In genomic region chr16:27429981-27430441, GRCh38 we compare ENCODE assay signal across 17 cellular contexts. TPM values are rescaled to one million over a fixed set of nuclear protein-coding genes. Genes with fewer than 3 reads are reported as not detected.
DNase-seq lines count a peak whose midpoint lies in the region; TF ChIP-seq lines count a peak whose summit lies in the region.
"Had no signal": no experiment of that assay in that cellular context is flagged by ENCODE, and none has a peak within 500 bp of the region (broad histone marks: within the 10 kb centered on the region; RNA-seq: fewer than 3 reads in every experiment).

No MANE protein-coding gene starts in this region.

- DNase-seq in activated CD4-positive, alpha-beta T cell treated with anti-CD3 and anti-CD28 coated beads, Interleukin-2, amount 10 ng/mL, durations not matched to agents 24 days and 14 days = no peak
- DNase-seq in activated CD4-positive, alpha-beta T cell treated with anti-CD3 and anti-CD28 coated beads for 4 hours = no peak
- peak; percentile 29 for DNase-seq in activated T-cell treated with anti-CD3 and anti-CD28 coated beads, Interleukin-2, amount 50 U/mL, for 24 hours
- DNase-seq in lower leg skin (ENCODE audit: low spot score in 2 of 2) (peak; percentile 11 to 74), testis (peak; percentile 10), NCI-H226 (no peak), KBM-7 (no peak), brain microvascular endothelial cell (no peak)
- DNase-seq: DMS79, endodermal cell, MM.1S, NCI-H2227 treated with DMSO at 0.1 percent for 48 hours, T-helper 1 cell, tibial artery had no signal

- no peaks in the 10 kb centered on the region for H3K9me3 Mint-ChIP-seq in activated CD4-positive, alpha-beta T cell treated with anti-CD3 and anti-CD28 coated beads, Interleukin-2, amount 10 ng/mL, durations not matched to agents 24 days and 14 days
- no peaks in the 10 kb centered on the region for H3K9me3 Mint-ChIP-seq in activated T-cell treated with anti-CD3 and anti-CD28 coated beads, Interleukin-2, amount 50 U/mL, for 24 hours
- H3K9me3 Mint-ChIP-seq: neural crest cell had no signal

- in situ Hi-C loops in KBM-7 (cut with MboI; ENCODE audit: low pct_unique_long_range_greater_than_20kb, low sequenced_read_pairs) (no loop called here), brain microvascular endothelial cell (cut with HindIII; ENCODE audit: low pct_ligation_motif_present, low sequenced_read_pairs) (no loop called here)

- no peak for TF ChIP-seq POLR2A in lower leg skin (IDR thresholded peaks at IDR 0.05)
- no peak for TF ChIP-seq POLR2A in testis (IDR thresholded peaks at IDR 0.05)

- H3K4me3 Mint-ChIP-seq in activated CD4-positive, alpha-beta T cell treated with anti-CD3 and anti-CD28 coated beads, Interleukin-2, amount 10 ng/mL, durations not matched to agents 24 days and 14 days = no peak overlapping the region
- H3K4me3 Mint-ChIP-seq in activated T-cell treated with anti-CD3 and anti-CD28 coated beads, Interleukin-2, amount 50 U/mL, for 24 hours = no peak overlapping the region
- H3K4me3 Mint-ChIP-seq: endodermal cell, GM23338, neural crest cell had no signal

- no peaks in the 10 kb centered on the region for H3K9me3 ChIP-seq in testis
- H3K9me3 ChIP-seq: A549, tibial artery had no signal

- H3K4me1 ChIP-seq in testis = no peaks in the 10 kb centered on the region
- H3K4me1 ChIP-seq: tibial artery had no signal

- H3K4me3 ChIP-seq in lower leg skin (ENCODE audit: low read depth, poor library complexity, severe bottlenecking) = no peak overlapping the region
- no peak overlapping the region for H3K4me3 ChIP-seq in testis
- H3K4me3 ChIP-seq in brain microvascular endothelial cell (ENCODE audit: low read depth, low read length) = no peak overlapping the region
- H3K4me3 ChIP-seq: A549, GM23338, tibial artery had no signal

- H3K4me1 Mint-ChIP-seq in activated CD4-positive, alpha-beta T cell treated with anti-CD3 and anti-CD28 coated beads, Interleukin-2, amount 10 ng/mL, durations not matched to agents 24 days and 14 days = peaks cover 57% of the 10 kb centered on the region
- H3K4me1 Mint-ChIP-seq in activated T-cell treated with anti-CD3 and anti-CD28 coated beads, Interleukin-2, amount 50 U/mL, for 24 hours (ENCODE audit: low read depth) = peaks cover 76% of the 10 kb centered on the region
- H3K4me1 Mint-ChIP-seq: endodermal cell, GM23338 had no signal

- H3K27me3 ChIP-seq in testis (no peaks in the 10 kb centered on the region), brain microvascular endothelial cell (replicated peaks) (no peaks in the 10 kb centered on the region)

- H3K27ac ChIP-seq in testis = no peak overlapping the region
- no peak overlapping the region for H3K27ac ChIP-seq in brain microvascular endothelial cell
- H3K27ac ChIP-seq: A549, tibial artery had no signal

- no peaks in the 10 kb centered on the region for H3K27me3 Mint-ChIP-seq in activated CD4-positive, alpha-beta T cell treated with anti-CD3 and anti-CD28 coated beads, Interleukin-2, amount 10 ng/mL, durations not matched to agents 24 days and 14 days
- no peaks in the 10 kb centered on the region for H3K27me3 Mint-ChIP-seq in activated T-cell treated with anti-CD3 and anti-CD28 coated beads, Interleukin-2, amount 50 U/mL, for 24 hours

- peak overlapping the region; percentile 76 for H3K27ac Mint-ChIP-seq in activated CD4-positive, alpha-beta T cell treated with anti-CD3 and anti-CD28 coated beads, Interleukin-2, amount 10 ng/mL, durations not matched to agents 24 days and 14 days
- H3K27ac Mint-ChIP-seq in activated T-cell treated with anti-CD3 and anti-CD28 coated beads, Interleukin-2, amount 50 U/mL, for 24 hours = peak overlapping the region; percentile 89
- H3K27ac Mint-ChIP-seq: endodermal cell, GM23338 had no signal

- TF ChIP-seq CTCF in lower leg skin (IDR thresholded peaks at IDR 0.05) (no peak), testis (IDR thresholded peaks at IDR 0.05) (no peak), brain microvascular endothelial cell (IDR thresholded peaks at IDR 0.05; ENCODE audit: low read depth, low read length, missing control alignments) (no peak)

- H3K36me3 Mint-ChIP-seq in activated CD4-positive, alpha-beta T cell treated with anti-CD3 and anti-CD28 coated beads, Interleukin-2, amount 10 ng/mL, durations not matched to agents 24 days and 14 days (ENCODE audit: low read depth) = peaks cover 75% of the 10 kb centered on the region
- peaks cover 98% of the 10 kb centered on the region for H3K36me3 Mint-ChIP-seq in activated T-cell treated with anti-CD3 and anti-CD28 coated beads, Interleukin-2, amount 50 U/mL, for 24 hours (ENCODE audit: low read depth)

- H3K36me3 ChIP-seq in testis (ENCODE audit: low read depth, missing control alignments) (no peaks in the 10 kb centered on the region), brain microvascular endothelial cell (replicated peaks) (no peaks in the 10 kb centered on the region)
- H3K36me3 ChIP-seq: tibial artery had no signal

- WGBS in lower leg skin, 2 donors = 69 to 73% methylated on average over 16 of the region's 16 CpGs
- WGBS in testis, 2 donors = 41 to 67% methylated on average over 5 to 16 of the region's 16 CpGs

- intact Hi-C loops in activated CD4-positive, alpha-beta T cell treated with anti-CD3 and anti-CD28 coated beads, Interleukin-2, amount 10 ng/mL, durations not matched to agents 24 days and 14 days (cut with micrococcal nuclease) = no loop called here
- intact Hi-C loops in lower leg skin (cut with DNase I; ENCODE audit: low total_unique reads) = no loop called here
- intact Hi-C loops in testis (cut with DNase I; ENCODE audit: low total_unique reads) = no loop called here

RNA-seq across cellular contexts. Expression of gene IL21R, which starts 28.0 kb away (rescaled TPM):
- 94.9 and 100 TPM in 2 replicates for total RNA-seq in activated CD4-positive, alpha-beta T cell treated with anti-CD3 and anti-CD28 coated beads, Interleukin-2, amount 10 ng/mL, durations not matched to agents 24 days and 14 days
- total RNA-seq in lower leg skin = under 1 TPM; 0.15 to 0.58 (median 0.37) TPM
- under 1 TPM; 0.31 to 0.87 TPM for total RNA-seq in testis
- 2.3 TPM for polyA plus RNA-seq in testis (ENCODE audit: insufficient read depth, low read depth, low replicate concordance)

Comparison
In these comparisons a context has a peak if more than half of its experiments do, and no peak if none do; other contexts are left out.
1. DNase-seq: peak in activated T-cell treated with anti-CD3 and anti-CD28 coated beads, Interleukin-2, amount 50 U/mL, for 24 hours (single experiment), lower leg skin (2 of 2) and testis (single experiment); none in activated CD4-positive, alpha-beta T cell treated with anti-CD3 and anti-CD28 coated beads, Interleukin-2, amount 10 ng/mL, durations not matched to agents 24 days and 14 days (single experiment), activated CD4-positive, alpha-beta T cell treated with anti-CD3 and anti-CD28 coated beads for 4 hours (0 of 2), NCI-H226 (single experiment), KBM-7 (single experiment) and brain microvascular endothelial cell (single experiment).
2. RNA of gene IL21R, which starts 28.0 kb away (total RNA-seq): 94.9 to 100 TPM in activated CD4-positive, alpha-beta T cell treated with anti-CD3 and anti-CD28 coated beads, Interleukin-2, amount 10 ng/mL, durations not matched to agents 24 days and 14 days; 0.31 to 0.87 TPM in testis and 0.15 to 0.58 TPM in lower leg skin; every median in the first group is over 10 times any median in the second.